Comparison of ENCODE assay signal across 1 cellular context in genomic region chr17:28328325-28328724, GRCh38.
TF ChIP-seq lines count a peak whose summit lies in the region.

No MANE protein-coding gene starts in this region.

TF ChIP-seq in HepG2, 621 proteins besides CTCF, POLR2A, EP300 and RAD21 (continued from another document):
- TF ChIP-seq ZFP36L1 (CRISPR knock-in tag; IDR thresholded peaks at IDR 0.05) (no peak), NR2F1 (CRISPR knock-in tag; IDR thresholded peaks at IDR 0.05) (peak in 1 of 2 experiments; percentile 33; a peak in 1 of 4 replicates), HBP1 (CRISPR knock-in tag; IDR thresholded peaks at IDR 0.05; ENCODE audit: low read depth) (no peak)
